ENCODE assay signal across 8 cellular contexts in the genomic region with DNA sequence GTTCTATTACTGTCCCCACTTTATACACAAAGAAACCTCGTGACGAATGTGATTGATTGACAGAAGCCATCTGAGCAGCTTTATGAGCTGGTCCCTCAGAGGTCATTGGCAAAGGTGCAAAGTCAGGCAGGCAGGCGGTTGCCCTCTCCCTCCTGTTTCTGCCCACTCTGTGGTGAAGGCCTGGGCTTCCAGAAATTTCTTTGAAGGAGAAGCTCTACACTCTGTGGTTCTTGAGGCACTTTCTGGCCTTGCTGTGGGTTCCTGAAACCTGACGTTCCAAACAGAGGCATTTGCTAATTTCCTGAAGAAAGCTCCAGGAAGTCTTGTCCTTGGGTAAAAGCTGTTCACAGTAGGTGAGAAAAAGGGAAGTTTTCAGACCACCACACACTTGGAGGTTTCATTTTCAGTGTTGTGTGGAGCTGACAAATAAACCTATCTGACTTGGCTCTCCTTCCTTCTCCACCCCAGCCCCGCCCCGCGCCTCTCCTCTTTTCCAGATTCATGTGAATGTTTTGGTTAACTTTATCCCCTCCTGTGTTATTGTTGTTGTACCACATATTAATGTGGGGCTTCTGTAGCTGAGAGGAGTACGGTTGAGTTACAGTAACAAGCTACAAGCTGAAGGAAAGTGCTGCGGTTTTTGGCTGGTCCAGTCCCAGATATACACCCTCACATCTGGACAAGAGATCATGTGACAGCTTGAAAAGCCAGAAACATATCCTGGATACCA.
DNase-seq lines count a peak whose midpoint lies in the region; TF ChIP-seq lines count a peak whose summit lies in the region.

No MANE protein-coding gene starts in this region.

- intact Hi-C loops in OCI-LY7 (cut with micrococcal nuclease; ENCODE audit: unreplicated experiment), result no loop called here

- H3K4me3 ChIP-seq in GM12864 (ENCODE audit: low read depth, low read length), result no peak overlapping the region
- H3K4me3 ChIP-seq in OCI-LY7 (ENCODE audit: low read depth, low read length, poor library complexity, severe bottlenecking), result no peak overlapping the region
- no peak overlapping the region for H3K4me3 ChIP-seq in fibroblast of the aortic adventitia (ENCODE audit: low read depth, low read length)
- peak overlapping the region in 1 of 4 donors; percentile 1 for H3K4me3 ChIP-seq in tibial nerve

- no peak overlapping the region for H3K27ac ChIP-seq in OCI-LY7 (ENCODE audit: low read depth, low read length, poor library complexity, severe bottlenecking)
- peak overlapping the region; percentile 1 to 68 (median 58) for H3K27ac ChIP-seq in tibial nerve
- H3K27ac ChIP-seq in RWPE1, result no peak overlapping the region

- H2AFZ ChIP-seq in OCI-LY7 (ENCODE audit: low read length), result peak overlapping the region; percentile 40; the same call in 1 of the 2 replicates

- no peak for TF ChIP-seq POLR2A in tibial nerve (IDR thresholded peaks at IDR 0.05)

- no peaks in the 10 kb centered on the region for H3K9me2 ChIP-seq in OCI-LY7 (ENCODE audit: insufficient read depth, low read length)

- no peaks in the 10 kb centered on the region for H3K79me2 ChIP-seq in OCI-LY7 (ENCODE audit: insufficient read depth, low read depth, low read length)

- POLR2A ChIA-PET in HEK293T (lab: Yijun Ruan, JAX) (no interaction called here), OCI-LY7 (lab: Charles Lee) (interaction anchor here (0.7 to 1.0 kb wide), 2 partner anchors 17 to 50 kb away, joined by 3 to 4 read pairs; no protein-coding TSS in a partner anchor), RWPE1 (lab: Yijun Ruan, JAX; ENCODE audit: low non-redundant PET) (no interaction called here)

- no TSS peak for BruUV-seq in OCI-LY7 (replicated peaks; lab: Mats Ljungman, UMichigan)

- TF ChIP-seq CTCF in GM12864 (IDR thresholded peaks at IDR 0.05; ENCODE audit: low read depth, low read length, missing control alignments) (no peak), OCI-LY7 (conservative IDR thresholded peaks at IDR 0.05; ENCODE audit: low read length) (no peak), fibroblast of the aortic adventitia (IDR thresholded peaks at IDR 0.05; ENCODE audit: insufficient read depth, low read length) (no peak), tibial nerve (IDR thresholded peaks at IDR 0.05) (no peak), RWPE1 (conservative IDR thresholded peaks at IDR 0.05; ENCODE audit: low read depth) (no peak)

- H3K4me1 ChIP-seq in OCI-LY7 (ENCODE audit: insufficient read depth, low read length, poor library complexity, severe bottlenecking), result peaks cover 8% of the 10 kb centered on the region
- peaks cover 0 to 21% (median 0%) of the 10 kb centered on the region in 4 donors for H3K4me1 ChIP-seq in tibial nerve

- no peaks in the 10 kb centered on the region for H3K36me3 ChIP-seq in OCI-LY7 (ENCODE audit: insufficient read depth, low read length)
- no peaks in the 10 kb centered on the region for H3K36me3 ChIP-seq in tibial nerve

- H4K20me1 ChIP-seq in OCI-LY7 (ENCODE audit: insufficient read depth, low read length), result no peaks in the 10 kb centered on the region

- CTCF ChIA-PET in HEK293T (lab: Yijun Ruan, JAX), result interaction anchor here (0.6 kb wide), 1 partner anchor 27 kb away, joined by 3 read pairs; no protein-coding TSS in a partner anchor
- CTCF ChIA-PET in OCI-LY7 (lab: Charles Lee; ENCODE audit: unreplicated experiment), result no interaction called here
- CTCF ChIA-PET in RWPE1 (lab: Yijun Ruan, JAX), result interaction anchor here (1.1 kb wide), 1 partner anchor 16 kb away, joined by 3 read pairs; no protein-coding TSS in a partner anchor

- DNase-seq in GM12864 (ENCODE audit: low read depth) (peak; percentile 30), HEK293T (ENCODE audit: extremely low spot score) (no peak), OCI-LY7 (ENCODE audit: low spot score) (peak; percentile 19), fibroblast of the aortic adventitia (ENCODE audit: low read depth) (peak; percentile 77), tibial nerve (ENCODE audit: low spot score in 2 of 2) (peak; percentile 21 to 35), RWPE1 (ENCODE audit: low spot score) (no peak), ureter (ENCODE audit: low spot score) (no peak), foreskin melanocyte (no peak)

- TF ChIP-seq EP300 in tibial nerve (IDR thresholded peaks at IDR 0.05), result peak in 1 of 2 donors; percentile 32

- no peaks in the 10 kb centered on the region for H3K27me3 ChIP-seq in tibial nerve

- H3K9me3 ChIP-seq in OCI-LY7 (ENCODE audit: low read length), result no peaks in the 10 kb centered on the region
- no peaks in the 10 kb centered on the region for H3K9me3 ChIP-seq in tibial nerve

- WGBS in tibial nerve, 2 donors, result 58 to 59% methylated on average over 9 of the region's 9 CpGs

- peak overlapping the region; percentile 16; the same call in 1 of the 2 replicates for H3K4me2 ChIP-seq in OCI-LY7 (ENCODE audit: low read length)

TF ChIP-seq in HEK293T, 16 proteins besides CTCF, POLR2A, EP300 and RAD21:
- TF ChIP-seq SUZ12 (IDR thresholded peaks at IDR 0.05) (no peak), TARDBP (IDR thresholded peaks at IDR 0.05) (no peak), ZNF384 (IDR thresholded peaks at IDR 0.05) (no peak), PKNOX1 (IDR thresholded peaks at IDR 0.05) (peak; percentile 56; the same call in 1 of the 2 replicates), HDGF (IDR thresholded peaks at IDR 0.05; ENCODE audit: borderline replicate concordance) (no peak), LEF1 (IDR thresholded peaks at IDR 0.05; ENCODE audit: borderline replicate concordance) (no peak), NFRKB (IDR thresholded peaks at IDR 0.05) (no peak), CTBP1 (IDR thresholded peaks at IDR 0.05; ENCODE audit: borderline replicate concordance) (no peak)

Comparison
In these comparisons a context has a peak if more than half of its experiments do, and no peak if none do; other contexts are left out.
1. DNase-seq: peak in GM12864 (single experiment), OCI-LY7 (single experiment), fibroblast of the aortic adventitia (single experiment) and tibial nerve (2 of 2); none in HEK293T (single experiment), RWPE1 (single experiment), ureter (single experiment) and foreskin melanocyte (single experiment).
2. H3K27ac ChIP-seq: peak in tibial nerve (4 of 4); none in OCI-LY7 (single experiment) and RWPE1 (single experiment).